Comparison of ENCODE assay signal across 1 cellular context in genomic region chr21:42255825-42256224, GRCh38.
TF ChIP-seq lines count a peak whose summit lies in the region.

No MANE protein-coding gene starts in this region.

TF ChIP-seq in GM12878, 131 proteins besides CTCF, POLR2A, EP300 and RAD21:
- no peak for TF ChIP-seq GATAD2B (conservative IDR thresholded peaks at IDR 0.05; ENCODE audit: low read depth)
- no peak for TF ChIP-seq HSF1 (IDR thresholded peaks at IDR 0.05; ENCODE audit: low read depth, low read length)
- no peak for TF ChIP-seq NR2C2 (IDR thresholded peaks at IDR 0.05; ENCODE audit: borderline replicate concordance, control insufficient read depth, insufficient read length, low read depth)
- TF ChIP-seq RELA (IDR thresholded peaks at IDR 0.05; ENCODE audit: borderline replicate concordance, partially characterized antibody), result no peak
- TF ChIP-seq CREM (IDR thresholded peaks at IDR 0.05; ENCODE audit: low read depth), result no peak
- TF ChIP-seq SUZ12 (IDR thresholded peaks at IDR 0.05; ENCODE audit: unreplicated experiment), result no peak
- no peak for TF ChIP-seq BRCA1 (IDR thresholded peaks at IDR 0.05; ENCODE audit: low read depth, low read length)
- TF ChIP-seq SREBF1 (IDR thresholded peaks at IDR 0.05; ENCODE audit: low read length), result no peak
- no peak for TF ChIP-seq JUND (IDR thresholded peaks at IDR 0.05; ENCODE audit: low read depth, low read length)
- no peak for TF ChIP-seq PAX8 (IDR thresholded peaks at IDR 0.05)
- TF ChIP-seq ZZZ3 (IDR thresholded peaks at IDR 0.05; ENCODE audit: control insufficient read depth, insufficient read length, low read depth), result no peak
- TF ChIP-seq KLF5 (IDR thresholded peaks at IDR 0.05; ENCODE audit: partially characterized antibody), result no peak
- no peak for TF ChIP-seq CHD2 (IDR thresholded peaks at IDR 0.05; ENCODE audit: borderline replicate concordance, low read depth, low read length)
- no peak for TF ChIP-seq ESRRA (IDR thresholded peaks at IDR 0.05; ENCODE audit: low read length)
- no peak for TF ChIP-seq SREBF2 (IDR thresholded peaks at IDR 0.05; ENCODE audit: low read length)
- no peak for TF ChIP-seq NFIC (IDR thresholded peaks at IDR 0.05; ENCODE audit: low read depth, low read length)
